ENCODE assay signal across 9 cellular contexts in genomic region chr4:126191536-126191935, GRCh38.
"Had no signal": no experiment of that assay in that cellular context is flagged by ENCODE, and none has a peak within 500 bp of the region (broad histone marks: within the 10 kb centered on the region; RNA-seq: fewer than 3 reads in every experiment).

No MANE protein-coding gene starts in this region.

- H3K36me3 ChIP-seq: HAP-1 had no signal

- ATAC-seq: GM23338, HCT116, HepG2 had no signal

- FAIRE-seq: HepG2 had no signal

- H3K4me1 ChIP-seq: HAP-1 had no signal

- H3K9ac ChIP-seq: KMS-11 had no signal

- DNase-seq: H7, HFFc6, KBM-7 had no signal

- H3K4me3 ChIP-seq: GM23338, HAP-1 had no signal

- H3K9me3 ChIP-seq: HAP-1 had no signal

- H3K27ac ChIP-seq: HL-60, KMS-11 had no signal

- H3K4me2 ChIP-seq: GM23338, KMS-11 had no signal
